Comparison of ENCODE assay signal across 11 cellular contexts in the genomic region with DNA sequence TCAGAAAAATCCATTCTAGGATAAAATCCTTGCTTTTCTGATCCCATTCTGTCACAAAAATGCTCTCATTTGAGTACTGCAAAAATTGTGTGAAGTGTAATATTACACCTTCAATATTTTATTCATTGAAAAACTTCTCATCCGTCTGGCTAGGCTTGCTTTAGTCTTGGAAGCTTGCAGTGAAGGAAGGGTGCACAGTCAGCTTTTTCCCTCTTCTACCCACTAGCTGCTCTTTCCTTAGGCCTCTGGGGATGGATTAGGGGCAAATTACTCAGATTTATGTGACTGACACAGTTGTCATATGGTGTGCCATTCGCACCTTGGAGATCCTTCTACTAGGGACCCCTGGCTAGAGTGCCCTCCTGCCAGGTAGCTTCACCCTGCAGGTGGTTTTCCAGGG. TPM values are rescaled to one million over a fixed set of nuclear protein-coding genes. Genes with fewer than 3 reads are reported as not detected.
"Had no signal": no experiment of that assay in that cellular context is flagged by ENCODE, and none has a peak within 500 bp of the region (broad histone marks: within the 10 kb centered on the region; RNA-seq: fewer than 3 reads in every experiment).

No MANE protein-coding gene starts in this region.

- H3K36me3 ChIP-seq: HAP-1 had no signal

- H3K4me1 Mint-ChIP-seq: IgD-negative memory B cell had no signal

- H3K27ac Mint-ChIP-seq: HFFc6, IgD-negative memory B cell had no signal

- DNase-seq: GM23248, GOT3, H7, HFFc6, KG1 had no signal

- H3K4me1 ChIP-seq: HAP-1 had no signal

- H3K9ac ChIP-seq: GM23248 had no signal

- H3K4me3 ChIP-seq: GM23248, HAP-1 had no signal

- H3K36me3 Mint-ChIP-seq: IgD-negative memory B cell had no signal

- H3K4me3 Mint-ChIP-seq: HFFc6, IgD-negative memory B cell had no signal

- H2AFZ ChIP-seq: GM23248 had no signal

- FAIRE-seq: HTR-8/SVneo had no signal

- H3K27ac ChIP-seq: GM23248 had no signal

- H3K9me3 ChIP-seq: HAP-1 had no signal

- ATAC-seq: HCT116 had no signal

RNA-seq across cellular contexts. Expression of a gene that starts 32.1 kb away (rescaled TPM):
- total RNA-seq: GM23248, H4, H7, HFFc6, HT-29 had no signal
- polyA plus RNA-seq: GM23248, IgD-negative memory B cell had no signal
